ENCODE assay signal across 9 cellular contexts in the genomic region with DNA sequence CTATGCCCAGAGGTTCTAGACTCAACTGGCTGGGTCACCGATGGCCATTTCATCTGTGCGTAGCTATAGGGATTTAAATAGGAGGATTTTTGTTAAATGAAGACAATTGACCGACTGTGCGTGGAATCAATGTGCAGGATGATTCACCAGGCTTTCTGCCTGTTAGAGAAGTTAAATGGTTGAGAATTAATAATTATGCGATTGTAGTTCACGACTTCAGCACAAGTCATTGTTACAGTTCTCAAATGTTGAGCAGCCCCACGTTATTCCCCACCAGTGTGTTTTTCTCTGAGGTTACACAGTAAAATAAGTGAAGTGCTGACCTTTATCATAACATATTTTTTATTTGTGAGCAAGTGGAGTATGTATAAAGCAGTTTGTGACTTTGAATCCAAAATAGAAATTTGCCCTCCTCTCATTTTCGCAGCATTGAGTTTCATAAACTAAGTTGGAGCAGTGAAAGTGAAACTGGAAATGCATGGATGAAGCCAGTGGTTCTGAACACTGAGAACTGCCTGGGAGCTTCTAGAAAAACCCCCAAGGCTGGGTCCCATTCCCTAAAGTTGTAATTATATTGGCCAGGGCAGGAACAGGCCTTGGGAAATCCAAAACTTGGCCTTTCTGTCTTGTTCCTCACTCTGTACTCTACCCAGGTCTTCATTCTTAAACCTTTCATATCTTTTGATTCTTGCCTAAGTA.
DNase-seq lines count a peak whose midpoint lies in the region; ATAC-seq and TF ChIP-seq lines count a peak whose summit lies in the region.
"Had no signal": no experiment of that assay in that cellular context is flagged by ENCODE, and none has a peak within 500 bp of the region (broad histone marks: within the 10 kb centered on the region; RNA-seq: fewer than 3 reads in every experiment).

No MANE protein-coding gene starts in this region.

- no peaks in the 10 kb centered on the region for H4K20me1 ChIP-seq in neural progenitor cell (ENCODE audit: low read depth)

- no peak overlapping the region for H3K27ac ChIP-seq in neural progenitor cell

- H3K4me3 Mint-ChIP-seq in central memory CD8-positive, alpha-beta T cell: peak overlapping the region; percentile 19
- H3K4me3 Mint-ChIP-seq in nephron (no peak overlapping the region), neural progenitor cell (no peak overlapping the region)

- H3F3A ChIP-seq in neural progenitor cell (ENCODE audit: low read depth): no peaks in the 10 kb centered on the region

- no peak for TF ChIP-seq CTCF in nephron (IDR thresholded peaks at IDR 0.05; ENCODE audit: unreplicated experiment in 3 of 3)
- no peak for TF ChIP-seq CTCF in neural progenitor cell (IDR thresholded peaks at IDR 0.05)

- no peak overlapping the region for H3K4me2 ChIP-seq in neural progenitor cell

- H3K27me3 Mint-ChIP-seq in central memory CD8-positive, alpha-beta T cell: no peaks in the 10 kb centered on the region
- H3K27me3 Mint-ChIP-seq in nephron (ENCODE audit: low read depth) (no peaks in the 10 kb centered on the region), neural progenitor cell (ENCODE audit: insufficient read depth, low read depth) (peaks cover 2% of the 10 kb centered on the region)

- peaks cover 33% of the 10 kb centered on the region for H3K4me1 Mint-ChIP-seq in central memory CD8-positive, alpha-beta T cell
- peaks cover 58% of the 10 kb centered on the region for H3K4me1 Mint-ChIP-seq in nephron
- H3K4me1 Mint-ChIP-seq in neural progenitor cell: peaks cover 9% of the 10 kb centered on the region

- no peaks in the 10 kb centered on the region for H3K9me3 Mint-ChIP-seq in central memory CD8-positive, alpha-beta T cell
- H3K9me3 Mint-ChIP-seq in nephron (no peaks in the 10 kb centered on the region), neural progenitor cell (peaks cover 6% of the 10 kb centered on the region)

- peak; percentile 37 for ATAC-seq in HG02981 (IDR thresholded peaks at IDR 0.05; ENCODE audit: unreplicated experiment)
- no peak for ATAC-seq in central memory CD8-positive, alpha-beta T cell (replicated peaks; ENCODE audit: extremely low read depth, poor library complexity, severe bottlenecking)

- peaks cover 18% of the 10 kb centered on the region for H3K79me2 ChIP-seq in neural progenitor cell (ENCODE audit: low read depth)

- H3K36me3 ChIP-seq in neural progenitor cell: no peaks in the 10 kb centered on the region

- no peak overlapping the region for H2AFZ ChIP-seq in neural progenitor cell (replicated peaks)

- H3K36me3 Mint-ChIP-seq in central memory CD8-positive, alpha-beta T cell (ENCODE audit: insufficient read depth): peaks cover 4% of the 10 kb centered on the region
- H3K36me3 Mint-ChIP-seq in nephron (ENCODE audit: low read depth) (peaks cover 7% of the 10 kb centered on the region), neural progenitor cell (no peaks in the 10 kb centered on the region)

- H3K27me3 ChIP-seq in neural progenitor cell: no peaks in the 10 kb centered on the region

- peaks cover 8% of the 10 kb centered on the region for H3K4me1 ChIP-seq in neural progenitor cell

- DNase-seq in Daoy (ENCODE audit: low read depth): peak; percentile 41
- DNase-seq in central memory CD8-positive, alpha-beta T cell (ENCODE audit: low spot score in 2 of 2): no peak
- DNase-seq in stimulated activated CD4-positive, alpha-beta T cell treated with anti-CD3 and anti-CD28 coated beads, Interleukin-2, amount 100 ng/mL, for 24 hours: no peak
- no peak for DNase-seq in neural progenitor cell (ENCODE audit: low spot score)
- no peak for DNase-seq in DMS114 treated with DMSO at 0.1 percent for 48 hours (lab: John Stamatoyannopoulos, UW; ENCODE audit: unreplicated experiment)
- no peak for DNase-seq in NCI-H82 treated with DMSO at 0.1 percent for 48 hours (lab: John Stamatoyannopoulos, UW; ENCODE audit: unreplicated experiment)
- DNase-seq: left cardiac atrium had no signal

- H3K9me3 ChIP-seq in neural progenitor cell (ENCODE audit: low read depth): no peaks in the 10 kb centered on the region

- no peak overlapping the region for H3K9ac ChIP-seq in neural progenitor cell

- H3K27ac Mint-ChIP-seq in central memory CD8-positive, alpha-beta T cell (ENCODE audit: low read depth): peak overlapping the region; percentile 2
- peak overlapping the region in 2 of 3 experiments; percentile 51 to 63 for H3K27ac Mint-ChIP-seq in nephron
- H3K27ac Mint-ChIP-seq in neural progenitor cell: no peak overlapping the region

- no peak overlapping the region for H3K4me3 ChIP-seq in neural progenitor cell
